In the genomic region with DNA sequence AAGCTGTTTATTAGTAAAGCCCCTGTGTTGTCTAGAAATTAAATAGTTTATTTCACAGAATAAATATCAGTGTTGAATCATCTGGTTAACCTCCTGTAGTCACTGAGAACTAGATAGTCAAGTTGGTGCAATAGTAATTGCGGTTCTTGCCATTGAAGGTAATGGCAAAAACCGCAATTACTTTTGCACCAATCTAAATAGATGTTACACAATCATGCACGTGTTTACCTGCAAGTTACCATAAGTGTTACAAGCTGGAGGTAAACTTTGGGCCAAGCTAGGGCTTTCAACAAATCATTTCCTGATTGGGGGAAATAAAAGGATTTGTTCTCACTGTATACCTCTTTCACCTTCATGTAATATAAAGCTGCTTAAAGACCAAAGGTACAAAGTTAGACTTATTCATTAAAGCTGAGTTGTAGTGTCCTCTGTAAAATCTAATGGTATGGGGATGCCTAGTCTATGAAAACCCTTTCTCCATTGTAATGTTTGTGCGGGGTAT, we compare ENCODE assay signal across 21 cellular contexts. TPM values are rescaled to one million over a fixed set of nuclear protein-coding genes. Genes with fewer than 3 reads are reported as not detected.
DNase-seq lines count a peak whose midpoint lies in the region; ATAC-seq, FAIRE-seq and TF ChIP-seq lines count a peak whose summit lies in the region.
"Had no signal": no experiment of that assay in that cellular context is flagged by ENCODE, and none has a peak within 500 bp of the region (broad histone marks: within the 10 kb centered on the region; RNA-seq: fewer than 3 reads in every experiment).

No MANE protein-coding gene starts in this region.

- DNase-seq in PC-3: no peak
- no peak for DNase-seq in K562 (ENCODE audit: extremely low read depth in 1 of 4, low spot score in 3 of 4)
- no peak for DNase-seq in left colon
- no peak for DNase-seq in HEK293T (ENCODE audit: extremely low spot score)
- DNase-seq in GDM1 (lab: John Stamatoyannopoulos, UW): no peak
- no peak for DNase-seq in H4 (ENCODE audit: low spot score)
- DNase-seq: C1 segment of cervical spinal cord; Calu3; CD4-positive, alpha-beta memory T cell; COR-L47; DMS53; DMS79 treated with DMSO at 0.1 percent for 48 hours; GOT3; H7; HCEC 1CT had no signal

- H2AFZ ChIP-seq in PC-3 (ENCODE audit: low read length) (no peak overlapping the region), K562 (ENCODE audit: low read depth, low read length) (no peak overlapping the region)

- no peaks in the 10 kb centered on the region for H3K79me2 ChIP-seq in PC-3 (ENCODE audit: low read length)
- no peaks in the 10 kb centered on the region for H3K79me2 ChIP-seq in K562 (ENCODE audit: control insufficient read depth, insufficient read depth, low read length)

- CTCF ChIA-PET in PC-3 (lab: Charles Lee): no interaction called here
- CTCF ChIA-PET in K562 (lab: Yijun Ruan, JAX; ENCODE audit: low intra/inter-chr PET ratio): no interaction called here
- CTCF ChIA-PET in HEK293T (lab: Yijun Ruan, JAX): interaction anchor here (0.6 kb wide), 1 partner anchor 206 kb away, joined by 3 read pairs; no protein-coding TSS in a partner anchor

- in situ Hi-C loops in K562 (cut with MboI): no loop called here

- H3K4me1 ChIP-seq in PC-3 (ENCODE audit: insufficient read depth, low read length) (peaks cover 14% of the 10 kb centered on the region), K562 (replicated peaks in 1 of 2; ENCODE audit: control insufficient read depth in 2 of 2, insufficient read depth in 2 of 2, low read length in 2 of 2) (peaks cover 13 to 39% of the 10 kb centered on the region in 2 experiments; a peak in 4 of 5 replicates)

- H3K4me2 ChIP-seq in PC-3 (ENCODE audit: low read length) (0 out of 2 replicates have a peak overlapping the region, but pooled peaks have one; percentile 27), K562 (ENCODE audit: insufficient read depth, low read length) (no peak overlapping the region)

- no peak overlapping the region for H3K9ac ChIP-seq in PC-3 (ENCODE audit: low read length)
- no peak overlapping the region for H3K9ac ChIP-seq in K562 (ENCODE audit: insufficient read depth in 1 of 2, low read depth in 2 of 2, low read length in 2 of 2)

- no peaks in the 10 kb centered on the region for H3K9me1 ChIP-seq in K562 (ENCODE audit: control insufficient read depth, insufficient read depth, low read length)

- H3K9me2 ChIP-seq in PC-3 (replicated peaks; ENCODE audit: low read length): no peaks in the 10 kb centered on the region

- H3K36me3 ChIP-seq in PC-3 (ENCODE audit: low read depth, low read length) (no peaks in the 10 kb centered on the region), K562 (ENCODE audit: control insufficient read depth, insufficient read depth, low read length) (peaks cover 2% of the 10 kb centered on the region; the same call in 2 of the 3 replicates)

- H4K20me1 ChIP-seq in PC-3 (ENCODE audit: low read length): no peaks in the 10 kb centered on the region
- no peaks in the 10 kb centered on the region for H4K20me1 ChIP-seq in K562 (replicated peaks; ENCODE audit: control insufficient read depth, insufficient read depth, low read length)

- TF ChIP-seq EP300 in K562 (IDR thresholded peaks at IDR 0.05; ENCODE audit: low read length): no peak

- H3K4me3 ChIP-seq in PC-3 (ENCODE audit: low read length) (no peak overlapping the region), K562 (no peak overlapping the region)

- TF ChIP-seq RAD21 in K562 (CRISPR knock-in tag; conservative IDR thresholded peaks at IDR 0.05 in 1 of 2, IDR thresholded peaks at IDR 0.05 in 1 of 2): no peak

- no peak for TF ChIP-seq POLR2A in K562 (conservative IDR thresholded peaks at IDR 0.05)

- H3K27ac ChIP-seq in PC-3 (ENCODE audit: low read length): no peak overlapping the region; the same call in 1 of the 2 replicates
- no peak overlapping the region for H3K27ac ChIP-seq in K562 (ENCODE audit: extremely low read depth, low read depth, low read length)

- intact Hi-C loops in PC-3 (cut with micrococcal nuclease) (no loop called here), K562 (cut with micrococcal nuclease) (no loop called here), left colon (cut with DNase I, micrococcal nuclease) (no loop called here)

- POLR2A ChIA-PET in PC-3 (lab: Charles Lee; ENCODE audit: unreplicated experiment): no interaction called here
- POLR2A ChIA-PET in K562 (lab: Yijun Ruan, JAX): interaction anchor here (0.8 to 2.4 kb wide), 5 partner anchors 8 to 22 kb away, joined by 3 to 9 read pairs (median 5); no protein-coding TSS in a partner anchor
- POLR2A ChIA-PET in HEK293T (lab: Yijun Ruan, JAX): interaction anchor here (0.9 kb wide), 1 partner anchor 26 kb away, joined by 3 read pairs; no protein-coding TSS in a partner anchor

- no peaks in the 10 kb centered on the region for H3F3A ChIP-seq in PC-3 (ENCODE audit: low read length, unreplicated experiment)

- no peaks in the 10 kb centered on the region for H3K27me3 ChIP-seq in PC-3 (ENCODE audit: low read length)
- no peaks in the 10 kb centered on the region for H3K27me3 ChIP-seq in K562 (ENCODE audit: control insufficient read depth in 2 of 2, insufficient read depth in 2 of 2, low read length in 2 of 2)

- ATAC-seq in PC-3 (no peak), K562 (no peak), left colon (peak; percentile 69)

- TF ChIP-seq CTCF in PC-3 (conservative IDR thresholded peaks at IDR 0.05; ENCODE audit: low read depth, low read length) (no peak), K562 (IDR thresholded peaks at IDR 0.05 in 2 of 3, conservative IDR thresholded peaks at IDR 0.05 in 1 of 3; ENCODE audit: insufficient read depth in 2 of 3, low read depth in 1 of 3, low read length in 3 of 3) (no peak)

- 37% methylated on average over 4 of the region's 4 CpGs for WGBS in K562 (ENCODE audit: insufficient coverage, low coverage, missing lambda C conversion rate)

- FAIRE-seq in K562 (lab: Jason Lieb, UNC): no peak
- FAIRE-seq: GM12892 had no signal

- H3K9me3 ChIP-seq in PC-3 (ENCODE audit: low read length): no peaks in the 10 kb centered on the region
- no peaks in the 10 kb centered on the region for H3K9me3 ChIP-seq in K562 (replicated peaks; ENCODE audit: control insufficient read depth, insufficient read depth, low read depth, low read length)

- BruUV-seq in PC-3 (replicated peaks; lab: Mats Ljungman, UMichigan) (no TSS peak), K562 (replicated peaks; lab: Mats Ljungman, UMichigan) (no TSS peak)

TF ChIP-seq in K562, 482 proteins besides CTCF, POLR2A, EP300 and RAD21 (continues in another document):
- TF ChIP-seq LEF1 (IDR thresholded peaks at IDR 0.05) (no peak), HDAC8 (tag; IDR thresholded peaks at IDR 0.05) (no peak), ZKSCAN1 (IDR thresholded peaks at IDR 0.05; ENCODE audit: low read depth, low read length) (no peak), CBX8 (IDR thresholded peaks at IDR 0.05; ENCODE audit: borderline replicate concordance, extremely low read depth, low read depth, low read length, poor library complexity, severe bottlenecking) (no peak)

TF ChIP-seq in HEK293T, 16 proteins besides CTCF, POLR2A, EP300 and RAD21 (continues in another document):
- TF ChIP-seq BHLHE40 (IDR thresholded peaks at IDR 0.05; ENCODE audit: borderline replicate concordance): no peak

RNA-seq across cellular contexts. Expression of a gene that starts 24.8 kb away (rescaled TPM):
- total RNA-seq in PC-3 (2014; rRNA removed) (209 and 257 TPM in 2 replicates), K562 (2014; rRNA removed) (64.7 and 66.0 TPM in 2 replicates), K562 (2014; rRNA removed; fragmentation: Illumina TruSeq; extraction: Trizol) (95.1 and 111 TPM in 2 replicates), K562 (2015; rRNA removed; fragmentation: Illumina TruSeq; extraction: Trizol) (66.8 and 68.9 TPM in 2 replicates), K562 (2021) (123 and 136 TPM in 2 replicates), left colon (100 to 1,000 TPM in 1 of 2 donors, 10 to 100 TPM in 1; 61.6 to 128 TPM)
- 495 and 804 TPM in 2 replicates for total RNA-seq in K562 (2011; cell fraction: chromatin; rRNA removed; ENCODE audit: low replicate concordance)
- total RNA-seq in K562 (2011; cell fraction: nucleolus; rRNA removed): 263 and 289 TPM in 2 replicates
- total RNA-seq in K562 (2011; cell fraction: nucleoplasm; rRNA removed): 478 and 674 TPM in 2 replicates
- polyA plus RNA-seq in K562 (2011; rRNA removed) (101 and 150 TPM in 2 replicates), K562 (2014; fragmentation: Illumina TruSeq; extraction: Trizol) (85.8 and 87.8 TPM in 2 replicates), K562 (2014; fragmentation: Nextera tagmentation; extraction: Ambion mirVana) (10 to 100 TPM; 53.8 to 56.1 TPM), K562 (2014; rRNA removed) (74.7 and 77.3 TPM in 2 replicates)
- polyA plus RNA-seq in K562 (2011; cell fraction: cytosol; rRNA removed): 105 and 114 TPM in 2 replicates
- 166 and 277 TPM in 2 replicates for polyA plus RNA-seq in K562 (2011; cell fraction: nucleus; rRNA removed)
- polyA plus RNA-seq in K562 (2012): 55.6 and 102 TPM in 2 replicates
- polyA minus RNA-seq in K562 (2011; rRNA and poly(A)+ RNA removed): 151 and 243 TPM in 2 replicates
- polyA minus RNA-seq in K562 (2011; cell fraction: cytosol; rRNA and poly(A)+ RNA removed): 79.2 and 124 TPM in 2 replicates
- 120 and 135 TPM in 2 replicates for polyA minus RNA-seq in K562 (2011; cell fraction: nucleus; rRNA and poly(A)+ RNA removed)
- 54.2 and 57.2 TPM in 2 replicates for total RNA-seq in H4 (2014; rRNA removed; shearing (Covaris generic))

RNA-seq across cellular contexts. Expression of a gene that starts 50.2 kb away (rescaled TPM):
- total RNA-seq in PC-3 (2014; rRNA removed) (0.04 TPM in 1 of 2 replicates, not detected in the other), K562 (2014; rRNA removed) (0.94 and 1.0 TPM in 2 replicates), K562 (2014; rRNA removed; fragmentation: Illumina TruSeq; extraction: Trizol) (0.44 and 2.3 TPM in 2 replicates), K562 (2015; rRNA removed; fragmentation: Illumina TruSeq; extraction: Trizol) (0.45 and 0.65 TPM in 2 replicates), K562 (2021) (4.7 and 6.8 TPM in 2 replicates), left colon (not detected)
- total RNA-seq in K562 (2011; cell fraction: chromatin; rRNA removed; ENCODE audit: low replicate concordance): 26.6 and 60.2 TPM in 2 replicates
- 32.0 and 34.7 TPM in 2 replicates for total RNA-seq in K562 (2011; cell fraction: nucleolus; rRNA removed)
- total RNA-seq in K562 (2011; cell fraction: nucleoplasm; rRNA removed): 22.7 and 29.8 TPM in 2 replicates
- polyA plus RNA-seq in K562 (2011; rRNA removed) (3.4 and 6.9 TPM in 2 replicates), K562 (2014; fragmentation: Illumina TruSeq; extraction: Trizol) (0.56 and 1.8 TPM in 2 replicates), K562 (2014; fragmentation: Nextera tagmentation; extraction: Ambion mirVana) (1 to 10 TPM; 2.5 to 2.8 TPM), K562 (2014; rRNA removed) (1.6 and 5.0 TPM in 2 replicates)
- 0.65 and 1.6 TPM in 2 replicates for polyA plus RNA-seq in K562 (2011; cell fraction: cytosol; rRNA removed)
- 39.8 and 97.5 TPM in 2 replicates for polyA plus RNA-seq in K562 (2011; cell fraction: nucleus; rRNA removed)
- 1.3 and 9.4 TPM in 2 replicates for polyA plus RNA-seq in K562 (2012)
- polyA minus RNA-seq in K562 (2011; rRNA and poly(A)+ RNA removed): 0.36 and 2.7 TPM in 2 replicates
- polyA minus RNA-seq in K562 (2011; cell fraction: cytosol; rRNA and poly(A)+ RNA removed): 8.7 TPM in 1 of 2 replicates, not detected in the other
- 6.9 and 15.8 TPM in 2 replicates for polyA minus RNA-seq in K562 (2011; cell fraction: nucleus; rRNA and poly(A)+ RNA removed)
- not detected in 2 replicates for total RNA-seq in H4 (2014; rRNA removed; shearing (Covaris generic))
- total RNA-seq: A172; A673; CD4-positive, alpha-beta memory T cell; Daoy; G401; H7 had no signal
- polyA plus RNA-seq: BJ; CD4-positive, alpha-beta memory T cell had no signal
